ENCODE assay signal across 1 cellular context in genomic region chr14:39229601-39230110, GRCh38.
TF ChIP-seq lines count a peak whose summit lies in the region.

No MANE protein-coding gene starts in this region.

TF ChIP-seq in IMR-90, 13 proteins besides CTCF, POLR2A, EP300 and RAD21:
- no peak for TF ChIP-seq MXI1 (IDR thresholded peaks at IDR 0.05; ENCODE audit: borderline replicate concordance, low read depth, low read length)
- TF ChIP-seq CEBPB (IDR thresholded peaks at IDR 0.05; ENCODE audit: low read depth, low read length): no peak
- no peak for TF ChIP-seq RCOR1 (IDR thresholded peaks at IDR 0.05; ENCODE audit: insufficient replicate concordance, low read length)
